9 cellular contexts compared by ENCODE assay signal in the genomic region with DNA sequence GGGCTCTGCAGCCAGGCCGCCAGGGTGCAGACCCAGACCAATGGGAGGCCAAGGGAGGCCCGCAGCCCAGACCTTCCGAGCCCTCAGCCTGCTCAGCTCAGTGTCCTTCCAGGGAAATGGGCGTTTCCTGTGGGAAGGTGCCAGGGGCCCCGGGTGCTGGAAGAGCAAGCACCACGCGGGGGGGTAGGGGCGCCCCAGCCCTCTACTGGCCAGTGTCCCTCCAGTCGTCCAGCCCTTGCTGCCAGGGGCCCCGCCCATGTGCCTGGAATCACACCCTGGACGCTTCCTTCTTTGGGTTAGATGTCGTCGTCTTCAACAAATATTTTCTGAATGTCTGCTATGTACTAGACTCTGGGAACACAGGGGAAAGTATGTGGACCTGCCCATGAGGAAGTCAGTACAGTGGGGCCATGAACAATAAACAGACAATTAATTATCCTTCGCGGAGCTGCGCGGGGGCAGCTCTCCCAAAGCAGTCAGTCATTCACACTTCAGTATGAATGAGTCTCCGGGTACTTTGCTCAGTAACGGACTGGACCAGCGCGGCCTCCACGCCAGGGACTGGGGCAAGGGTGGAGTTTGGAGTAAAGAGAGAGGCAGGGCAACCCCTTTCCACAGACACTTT.
DNase-seq lines count a peak whose midpoint lies in the region; ATAC-seq and TF ChIP-seq lines count a peak whose summit lies in the region.
"Had no signal": no experiment of that assay in that cellular context is flagged by ENCODE, and none has a peak within 500 bp of the region (broad histone marks: within the 10 kb centered on the region; RNA-seq: fewer than 3 reads in every experiment).

No MANE protein-coding gene starts in this region.

- H3K27ac Mint-ChIP-seq in MCF 10A (ENCODE audit: low read depth, unreplicated experiment) = peak overlapping the region; percentile 97
- H3K27ac Mint-ChIP-seq: activated CD8-positive, alpha-beta T cell treated with anti-CD3 and anti-CD28 coated beads for 36 hours had no signal

- peak overlapping the region; percentile 65 for H3K4me3 Mint-ChIP-seq in MCF 10A (ENCODE audit: unreplicated experiment)
- H3K4me3 Mint-ChIP-seq: activated CD8-positive, alpha-beta T cell treated with anti-CD3 and anti-CD28 coated beads for 36 hours had no signal

- intact Hi-C loops in MCF 10A (cut with micrococcal nuclease) = no loop called here

- TF ChIP-seq CTCF in MCF 10A (IDR thresholded peaks at IDR 0.05; ENCODE audit: unreplicated experiment) = no peak

- CTCF ChIA-PET in MCF 10A (lab: Yijun Ruan, JAX) = interaction anchor here (0.6 to 2.0 kb wide), 9 partner anchors 47 to 292 kb away, joined by 3 to 16 read pairs (median 3); a partner anchor contains a TSS

- BruUV-seq in MCF 10A (replicated peaks; lab: Mats Ljungman, UMichigan) = no TSS peak

- H3K27ac ChIP-seq in skin epidermis = peak overlapping the region; percentile 8 to 91 (median 71)

- peaks cover 37% of the 10 kb centered on the region for H3K4me1 Mint-ChIP-seq in MCF 10A (ENCODE audit: insufficient read depth, unreplicated experiment)

- H3K36me3 Mint-ChIP-seq in MCF 10A (ENCODE audit: insufficient read depth, unreplicated experiment) = peaks cover 15% of the 10 kb centered on the region

- no peak for ATAC-seq in HG02973 (IDR thresholded peaks at IDR 0.05; ENCODE audit: unreplicated experiment)

- no peak overlapping the region for H3K4me3 ChIP-seq in skin epidermis

- DNase-seq in GM04504 (ENCODE audit: low read depth) (peak; percentile 78), MCF 10A (ENCODE audit: unreplicated experiment) (peak; percentile 63), kidney glomerular epithelial cell (lab: John Stamatoyannopoulos, UW) (peak; percentile 28), NCI-H2029 treated with DMSO at 0.1 percent for 48 hours (lab: John Stamatoyannopoulos, UW) (no peak), globus pallidus (ENCODE audit: low spot score) (no peak), NCI-H187 treated with DMSO at 0.1 percent for 48 hours (lab: John Stamatoyannopoulos, UW) (no peak)
- DNase-seq: activated CD8-positive, alpha-beta T cell treated with anti-CD3 and anti-CD28 coated beads for 36 hours had no signal

- no peaks in the 10 kb centered on the region for H3K27me3 Mint-ChIP-seq in MCF 10A (ENCODE audit: insufficient read depth, unreplicated experiment)
- H3K27me3 Mint-ChIP-seq: activated CD8-positive, alpha-beta T cell treated with anti-CD3 and anti-CD28 coated beads for 36 hours had no signal

- H3K9me3 Mint-ChIP-seq in MCF 10A (ENCODE audit: unreplicated experiment) = peaks cover 50% of the 10 kb centered on the region

- POLR2A ChIA-PET in MCF 10A (lab: Yijun Ruan, JAX) = interaction anchor here (0.7 to 2.3 kb wide), 6 partner anchors 14 to 645 kb away, joined by 3 to 8 read pairs (median 4); a partner anchor contains a TSS

Comparison
In these comparisons a context has a peak if more than half of its experiments do, and no peak if none do; other contexts are left out.
1. DNase-seq: peak in GM04504 (single experiment), MCF 10A (single experiment) and kidney glomerular epithelial cell (single experiment); none in NCI-H2029 treated with DMSO at 0.1 percent for 48 hours (single experiment), globus pallidus (single experiment) and NCI-H187 treated with DMSO at 0.1 percent for 48 hours (single experiment).